19 cellular contexts compared by ENCODE assay signal in the genomic region with DNA sequence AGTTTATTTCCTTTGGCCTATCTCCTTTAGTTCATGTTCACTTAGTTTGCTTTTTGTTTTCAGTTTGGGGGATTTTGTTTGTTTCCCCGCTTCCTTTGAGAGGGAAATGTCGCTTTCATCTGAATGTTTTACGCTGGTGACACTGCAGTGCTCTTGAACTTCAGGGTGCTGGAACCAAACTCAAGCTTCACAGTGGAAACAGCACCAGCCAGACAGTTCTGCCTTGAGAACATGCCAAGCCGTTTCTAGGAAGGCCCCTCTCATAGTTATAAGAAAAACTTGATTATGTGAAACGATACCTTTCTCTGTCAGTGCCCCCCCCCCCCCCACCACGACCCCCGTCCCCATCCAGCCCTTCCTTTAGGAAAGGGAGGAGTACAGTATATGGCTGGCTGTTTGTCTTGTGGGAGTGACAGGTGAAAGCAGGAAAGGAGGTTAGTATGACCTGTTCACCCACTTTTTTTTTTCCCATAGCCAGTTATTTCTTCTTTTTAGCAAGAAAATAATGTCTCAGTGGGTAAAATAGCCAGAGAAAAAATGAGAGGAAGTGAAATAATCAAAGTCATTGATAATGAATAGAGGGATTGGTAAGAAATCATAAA.
"Had no signal": no experiment of that assay in that cellular context is flagged by ENCODE, and none has a peak within 500 bp of the region (broad histone marks: within the 10 kb centered on the region; RNA-seq: fewer than 3 reads in every experiment).

No MANE protein-coding gene starts in this region.

- H3K4me3 Mint-ChIP-seq: activated B cell treated with CpG ODN at 0.5 μM for 24 hours; activated CD4-positive, alpha-beta memory T cell treated with anti-CD3 and anti-CD28 coated beads, Interleukin-2, amount 10 ng/mL, durations not matched to agents 7 days and 5 days; activated CD8-positive, alpha-beta memory T cell treated with anti-CD3 and anti-CD28 coated beads, Interleukin-2, amount 10 ng/mL, durations not matched to agents 7 days and 5 days; activated naive CD8-positive, alpha-beta T cell; effector memory CD8-positive, alpha-beta T cell; naive B cell; stimulated activated naive CD8-positive, alpha-beta T cell treated with anti-CD3 and anti-CD28 coated beads, Interleukin-15, Interleukin-2, amounts not matched to agents 100 ng/mL and 50 ng/mL, for 24 hours had no signal

- H3K27me3 ChIP-seq: right lobe of liver, testis had no signal

- H3K4me1 Mint-ChIP-seq: activated B cell treated with CpG ODN at 0.5 μM for 24 hours; activated CD4-positive, alpha-beta memory T cell treated with anti-CD3 and anti-CD28 coated beads, Interleukin-2, amount 10 ng/mL, durations not matched to agents 7 days and 5 days; activated CD8-positive, alpha-beta memory T cell treated with anti-CD3 and anti-CD28 coated beads, Interleukin-2, amount 10 ng/mL, durations not matched to agents 7 days and 5 days had no signal

- H3K36me3 ChIP-seq: right lobe of liver had no signal

- H3K4me1 ChIP-seq: right lobe of liver, testis had no signal

- H3K27ac ChIP-seq: right lobe of liver, testis had no signal

- FAIRE-seq: keratinocyte, small intestine, TTC549 had no signal

- H3K4me3 ChIP-seq: right lobe of liver, testis had no signal

- DNase-seq: activated B cell treated with CpG ODN at 0.5 μM for 24 hours; activated CD4-positive, alpha-beta memory T cell treated with anti-CD3 and anti-CD28 coated beads, Interleukin-2, amount 10 ng/mL, durations not matched to agents 7 days and 5 days; activated CD4-positive, alpha-beta T cell treated with anti-CD3 and anti-CD28 coated beads for 4 hours; activated CD8-positive, alpha-beta memory T cell treated with anti-CD3 and anti-CD28 coated beads, Interleukin-2, amount 10 ng/mL, durations not matched to agents 7 days and 5 days; dermis blood vessel endothelial cell; effector memory CD8-positive, alpha-beta T cell; foreskin melanocyte; hypothalamus; naive B cell; right lobe of liver; small intestine; stimulated activated CD4-positive, alpha-beta T cell treated with anti-CD3 and anti-CD28 coated beads, Interleukin-15, amount 100 ng/mL, for 24 hours; stimulated activated CD4-positive, alpha-beta T cell treated with anti-CD3 and anti-CD28 coated beads, Interleukin-2, amount 100 ng/mL, for 48 hours; testis had no signal

- H3K27me3 Mint-ChIP-seq: activated B cell treated with CpG ODN at 0.5 μM for 24 hours; activated CD4-positive, alpha-beta memory T cell treated with anti-CD3 and anti-CD28 coated beads, Interleukin-2, amount 10 ng/mL, durations not matched to agents 7 days and 5 days; activated CD8-positive, alpha-beta memory T cell treated with anti-CD3 and anti-CD28 coated beads, Interleukin-2, amount 10 ng/mL, durations not matched to agents 7 days and 5 days; activated naive CD8-positive, alpha-beta T cell; effector memory CD8-positive, alpha-beta T cell; naive B cell; stimulated activated naive CD8-positive, alpha-beta T cell treated with anti-CD3 and anti-CD28 coated beads, Interleukin-15, Interleukin-2, amounts not matched to agents 100 ng/mL and 50 ng/mL, for 24 hours had no signal

- ATAC-seq: activated CD8-positive, alpha-beta memory T cell treated with anti-CD3 and anti-CD28 coated beads, Interleukin-2, amount 10 ng/mL, durations not matched to agents 7 days and 5 days; effector memory CD8-positive, alpha-beta T cell; left lobe of liver; right lobe of liver had no signal

- H3K27ac Mint-ChIP-seq: activated B cell treated with CpG ODN at 0.5 μM for 24 hours; activated CD4-positive, alpha-beta memory T cell treated with anti-CD3 and anti-CD28 coated beads, Interleukin-2, amount 10 ng/mL, durations not matched to agents 7 days and 5 days; activated CD8-positive, alpha-beta memory T cell treated with anti-CD3 and anti-CD28 coated beads, Interleukin-2, amount 10 ng/mL, durations not matched to agents 7 days and 5 days; activated naive CD8-positive, alpha-beta T cell; effector memory CD8-positive, alpha-beta T cell; naive B cell; stimulated activated naive CD8-positive, alpha-beta T cell treated with anti-CD3 and anti-CD28 coated beads, Interleukin-15, Interleukin-2, amounts not matched to agents 100 ng/mL and 50 ng/mL, for 24 hours had no signal

- H3K9me3 ChIP-seq: right lobe of liver, testis had no signal

- H3K9me3 Mint-ChIP-seq: activated B cell treated with CpG ODN at 0.5 μM for 24 hours; activated CD4-positive, alpha-beta memory T cell treated with anti-CD3 and anti-CD28 coated beads, Interleukin-2, amount 10 ng/mL, durations not matched to agents 7 days and 5 days; effector memory CD8-positive, alpha-beta T cell; naive B cell; stimulated activated naive CD8-positive, alpha-beta T cell treated with anti-CD3 and anti-CD28 coated beads, Interleukin-15, Interleukin-2, amounts not matched to agents 100 ng/mL and 50 ng/mL, for 24 hours had no signal
